9 cellular contexts compared by ENCODE assay signal in genomic region chr15:72203507-72203837, GRCh38. TPM values are rescaled to one million over a fixed set of nuclear protein-coding genes. Genes with fewer than 3 reads are reported as not detected.
DNase-seq lines count a peak whose midpoint lies in the region; ATAC-seq and TF ChIP-seq lines count a peak whose summit lies in the region.
"Had no signal": no experiment of that assay in that cellular context is flagged by ENCODE, and none has a peak within 500 bp of the region (broad histone marks: within the 10 kb centered on the region; RNA-seq: fewer than 3 reads in every experiment).

No MANE protein-coding gene starts in this region.

- TF ChIP-seq EP300 in upper lobe of left lung (IDR thresholded peaks at IDR 0.05): no peak

- H3K27ac Mint-ChIP-seq in memory B cell: peak overlapping the region; percentile 73

- H3K9me3 ChIP-seq in upper lobe of left lung: no peaks in the 10 kb centered on the region

- 32 to 44% methylated on average over 3 to 5 of the region's 5 CpGs for WGBS in upper lobe of left lung, 2 donors

- H3K4me3 ChIP-seq in AG10803 (ENCODE audit: low read length) (no peak overlapping the region), upper lobe of left lung (no peak overlapping the region)
- H3K4me3 ChIP-seq: GM12878 had no signal

- H3K9me3 Mint-ChIP-seq in memory B cell: no peaks in the 10 kb centered on the region

- peak; percentile 91 for DNase-seq in AG10803 (ENCODE audit: low read depth)
- DNase-seq in NCI-H2081 (lab: John Stamatoyannopoulos, UW): peak; percentile 79 to 91
- peak; percentile 88 for DNase-seq in dedifferentiated amniotic fluid mesenchymal stem cell (ENCODE audit: extremely low spot score)
- DNase-seq in memory B cell (ENCODE audit: low spot score in 2 of 2): no peak
- no peak for DNase-seq in SIG-M5 treated with dmso at 0.1 percent for 504 hours (lab: John Stamatoyannopoulos, UW; ENCODE audit: unreplicated experiment)
- no peak for DNase-seq in upper lobe of left lung

- H3K4me3 Mint-ChIP-seq in memory B cell: no peak overlapping the region

- peaks cover 8 to 26% (median 14%) of the 10 kb centered on the region in 4 donors for H3K4me1 ChIP-seq in upper lobe of left lung

- no peak for ATAC-seq in memory B cell (ENCODE audit: low read depth)
- ATAC-seq in HG03442 (IDR thresholded peaks at IDR 0.05; ENCODE audit: unreplicated experiment): no peak
- no peak for ATAC-seq in HG03378 (IDR thresholded peaks at IDR 0.05; ENCODE audit: unreplicated experiment)
- no peak for ATAC-seq in upper lobe of left lung (ENCODE audit: low FRiP score in 2 of 2)
- ATAC-seq: GM12878 had no signal

- TF ChIP-seq CTCF in AG10803 (conservative IDR thresholded peaks at IDR 0.05; ENCODE audit: low read length) (no peak), upper lobe of left lung (IDR thresholded peaks at IDR 0.05) (no peak)

- H3K4me1 Mint-ChIP-seq in memory B cell: peaks cover 11% of the 10 kb centered on the region

- no peak for TF ChIP-seq POLR2A in upper lobe of left lung (IDR thresholded peaks at IDR 0.05)

- no peaks in the 10 kb centered on the region for H3K27me3 ChIP-seq in upper lobe of left lung

- no peaks in the 10 kb centered on the region for H3K27me3 Mint-ChIP-seq in memory B cell

- H3K36me3 ChIP-seq in upper lobe of left lung: peaks cover 59 to 100% (median 96%) of the 10 kb centered on the region in 4 donors

- H3K27ac ChIP-seq in upper lobe of left lung: peak overlapping the region in 1 of 4 donors; percentile 26

- peaks cover 39% of the 10 kb centered on the region for H3K36me3 Mint-ChIP-seq in memory B cell

RNA-seq across cellular contexts. Expression of gene GRAMD2A, which starts 5.9 kb away (rescaled TPM):
- total RNA-seq in upper lobe of left lung: 10 to 100 TPM; 26.7 to 52.4 (median 32.9) TPM
- total RNA-seq: GM12878 had no signal

RNA-seq across cellular contexts. Expression of gene PKM, which starts 27.5 kb away (rescaled TPM):
- 100 to 1,000 TPM; 278 to 569 (median 393) TPM for total RNA-seq in upper lobe of left lung

Comparison
In these comparisons a context has a peak if more than half of its experiments do, and no peak if none do; other contexts are left out.
1. DNase-seq: peak in AG10803 (single experiment), NCI-H2081 (2 of 2) and dedifferentiated amniotic fluid mesenchymal stem cell (single experiment); none in memory B cell (0 of 2), SIG-M5 treated with dmso at 0.1 percent for 504 hours (single experiment) and upper lobe of left lung (0 of 2).